ENCODE assay signal across 7 cellular contexts in genomic region chr1:117001254-117001927, GRCh38. TPM values are rescaled to one million over a fixed set of nuclear protein-coding genes. Genes with fewer than 3 reads are reported as not detected.
A peak's percentile ranks its signal among the peaks of the same experiment; 100 is the strongest.
DNase-seq lines count a peak whose midpoint lies in the region; ATAC-seq and TF ChIP-seq lines count a peak whose summit lies in the region.

Gene CD101 (plus strand): TSS chr1:117001760. CDS start chr1:117001818, 58 bp downstream.

- H2BK12ac ChIP-seq in trophoblast cell (ENCODE audit: low read length), result no peak within 1 kb of the TSS

- no peaks in the 10 kb centered on the region for H3K79me1 ChIP-seq in trophoblast cell (ENCODE audit: low read length)

- WGBS in trophoblast cell (ENCODE audit: extremely low coverage, insufficient coverage, insufficient read length), result no CpG with 5 or more reads among the region's 3 CpGs

- H2AFZ ChIP-seq in OCI-LY7 (ENCODE audit: low read length), result no peak within 1 kb of the TSS
- H2AFZ ChIP-seq in trophoblast cell (ENCODE audit: insufficient read depth, low read length, poor library complexity), result no peak within 1 kb of the TSS

- H3K9me3 ChIP-seq in OCI-LY7 (ENCODE audit: low read length), result no peaks in the 10 kb centered on the region
- peaks cover 1% of the 10 kb centered on the region for H3K9me3 ChIP-seq in trophoblast cell (ENCODE audit: insufficient read depth, low read depth, low read length)

- H2AK5ac ChIP-seq in trophoblast cell (ENCODE audit: low read length), result no peak within 1 kb of the TSS

- no peak within 1 kb of the TSS for H2BK120ac ChIP-seq in trophoblast cell (ENCODE audit: insufficient read depth, low read length, poor library complexity)

- no peak within 1 kb of the TSS for H4K8ac ChIP-seq in trophoblast cell (ENCODE audit: low read depth, low read length)

- intact Hi-C loops in OCI-LY7 (cut with micrococcal nuclease; ENCODE audit: unreplicated experiment), result no loop called here

- H3K36me3 ChIP-seq in OCI-LY7 (ENCODE audit: insufficient read depth, low read length) (no peaks in the 10 kb centered on the region), trophoblast cell (ENCODE audit: control insufficient read depth in 1 of 2, insufficient read depth in 2 of 2, low read length in 2 of 2) (peaks cover 0 to under 1% of the 10 kb centered on the region in 2 experiments)

- no peak within 1 kb of the TSS for H3K4ac ChIP-seq in trophoblast cell (ENCODE audit: low read depth, low read length)

- no peaks in the 10 kb centered on the region for H4K20me1 ChIP-seq in OCI-LY7 (ENCODE audit: insufficient read depth, low read length)

- CTCF ChIA-PET in OCI-LY7 (lab: Charles Lee; ENCODE audit: unreplicated experiment), result no interaction called here

- POLR2A ChIA-PET in OCI-LY7 (lab: Charles Lee), result no interaction called here

- DNase-seq in OCI-M1 (lab: John Stamatoyannopoulos, UW) (peak; percentile 72), OCI-LY7 (ENCODE audit: low spot score) (no peak), trophoblast cell (no peak), NK-92 (lab: John Stamatoyannopoulos, UW; ENCODE audit: unreplicated experiment) (no peak)
- peak; percentile 22 to 40 for DNase-seq in stimulated activated CD4-positive, alpha-beta T cell treated with anti-CD3 and anti-CD28 coated beads, Interleukin-2, amount 100 ng/mL, for 48 hours

- H3K14ac ChIP-seq in trophoblast cell (ENCODE audit: low read length), result no peak within 1 kb of the TSS

- no peak within 1 kb of the TSS for H3K18ac ChIP-seq in trophoblast cell (ENCODE audit: low read length)

- no peak within 1 kb of the TSS for H2BK5ac ChIP-seq in trophoblast cell (ENCODE audit: low read depth, low read length, poor library complexity)

- H3K27ac ChIP-seq in OCI-LY7 (ENCODE audit: low read depth, low read length, poor library complexity, severe bottlenecking) (no peak within 1 kb of the TSS), trophoblast cell (ENCODE audit: low read depth, low read length) (no peak within 1 kb of the TSS)

- no TSS peak for BruUV-seq in OCI-LY7 (replicated peaks; lab: Mats Ljungman, UMichigan)

- no peaks in the 10 kb centered on the region for H3K4me1 ChIP-seq in OCI-LY7 (ENCODE audit: insufficient read depth, low read length, poor library complexity, severe bottlenecking)
- peaks cover 0 to 5% of the 10 kb centered on the region in 2 experiments for H3K4me1 ChIP-seq in trophoblast cell (ENCODE audit: control insufficient read depth in 1 of 2, insufficient read depth in 2 of 2, low read length in 2 of 2)

- H4K12ac ChIP-seq in trophoblast cell (ENCODE audit: low read depth, low read length), result no peak within 1 kb of the TSS

- H3K27me3 ChIP-seq in trophoblast cell (ENCODE audit: insufficient read depth, low read length), result no peaks in the 10 kb centered on the region

- H3K9me2 ChIP-seq in OCI-LY7 (ENCODE audit: insufficient read depth, low read length), result no peaks in the 10 kb centered on the region

- no peak within 1 kb of the TSS for H3K23ac ChIP-seq in trophoblast cell (ENCODE audit: low read length)

- no peak within 1 kb of the TSS for H3K9ac ChIP-seq in trophoblast cell (ENCODE audit: low read length)

- no peak for TF ChIP-seq CTCF in OCI-LY7 (conservative IDR thresholded peaks at IDR 0.05; ENCODE audit: low read length)

- H3K79me2 ChIP-seq in OCI-LY7 (ENCODE audit: insufficient read depth, low read depth, low read length), result no peaks in the 10 kb centered on the region
- H3K79me2 ChIP-seq in trophoblast cell (ENCODE audit: control insufficient read depth, insufficient read depth, low read length, poor library complexity), result no peaks in the 10 kb centered on the region

- no peak within 1 kb of the TSS for H4K91ac ChIP-seq in trophoblast cell (ENCODE audit: low read depth, low read length)

- H3K4me3 ChIP-seq in OCI-LY7 (ENCODE audit: low read depth, low read length, poor library complexity, severe bottlenecking), result no peak within 1 kb of the TSS
- no peak within 1 kb of the TSS for H3K4me3 ChIP-seq in trophoblast cell (ENCODE audit: low read depth, low read length)

- peak; percentile 93 for ATAC-seq in GM18909 (IDR thresholded peaks at IDR 0.05; ENCODE audit: poor library complexity, unreplicated experiment)
- ATAC-seq in HG02798 (IDR thresholded peaks at IDR 0.05; ENCODE audit: poor library complexity, unreplicated experiment), result peak; percentile 94

- H3K4me2 ChIP-seq in OCI-LY7 (ENCODE audit: low read length) (no peak within 1 kb of the TSS), trophoblast cell (ENCODE audit: low read length) (no peak within 1 kb of the TSS)

RNA-seq across cellular contexts. Expression of gene CD101, which starts in this region (rescaled TPM):
- not detected in 2 replicates for total RNA-seq in OCI-LY7 (2014; rRNA removed; shearing (Covaris generic))
- total RNA-seq in OCI-LY7 (2022), result not detected in 2 replicates
- polyA plus RNA-seq in trophoblast cell (2013), result 0.82 and 1.3 TPM in 2 replicates

Comparison
In these comparisons a context has a peak if more than half of its experiments do, and no peak if none do; other contexts are left out.
1. DNase-seq: peak in OCI-M1 (single experiment) and stimulated activated CD4-positive, alpha-beta T cell treated with anti-CD3 and anti-CD28 coated beads, Interleukin-2, amount 100 ng/mL, for 48 hours (2 of 2); none in OCI-LY7 (single experiment), trophoblast cell (0 of 2) and NK-92 (single experiment).